Comparison of ENCODE assay signal across 30 cellular contexts in the genomic region with DNA sequence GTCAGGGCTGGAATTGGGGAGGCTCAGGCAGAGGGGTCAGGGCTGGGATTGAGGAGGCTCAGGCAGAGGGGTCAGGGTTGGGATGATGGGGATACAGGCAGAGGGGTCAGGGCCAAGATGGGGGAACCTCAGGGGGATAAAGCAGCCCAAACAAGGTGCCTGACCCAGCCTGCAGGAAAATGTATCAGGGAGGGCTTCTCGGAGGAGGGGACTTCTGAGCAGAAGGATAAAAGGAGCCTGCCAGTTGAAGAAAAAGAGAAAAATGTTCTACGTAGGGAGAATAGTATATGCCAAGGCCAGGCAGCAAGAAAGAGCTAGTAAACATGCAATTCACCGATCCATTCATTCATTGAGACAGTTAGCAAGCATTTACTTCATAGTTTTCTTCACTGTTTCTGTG.
"Had no signal": no experiment of that assay in that cellular context is flagged by ENCODE, and none has a peak within 500 bp of the region (broad histone marks: within the 10 kb centered on the region; RNA-seq: fewer than 3 reads in every experiment).

No MANE protein-coding gene starts in this region.

- H3K4me3 Mint-ChIP-seq: activated CD8-positive, alpha-beta T cell treated with anti-CD3 and anti-CD28 coated beads, Interleukin-2, amount 10 ng/mL, durations not matched to agents 7 days and 5 days; activated naive CD4-positive, alpha-beta T cell treated with anti-CD3 and anti-CD28 coated beads, Interleukin-2, amount 50 U/mL, for 24 hours; activated naive CD8-positive, alpha-beta T cell treated with anti-CD3 and anti-CD28 coated beads, Interleukin-2, amount 10 ng/mL, durations not matched to agents 7 days and 5 days; activated T-cell treated with anti-CD3 and anti-CD28 coated beads, Interleukin-2, amount 50 U/mL, for 24 hours had no signal

- H3K9me3 ChIP-seq: SJCRH30 had no signal

- H3K36me3 ChIP-seq: ascending aorta, breast epithelium had no signal

- ATAC-seq: activated CD8-positive, alpha-beta T cell treated with anti-CD3 and anti-CD28 coated beads, Interleukin-2, amount 10 ng/mL, durations not matched to agents 7 days and 5 days; body of pancreas had no signal

- H3K27ac Mint-ChIP-seq: activated CD8-positive, alpha-beta T cell treated with anti-CD3 and anti-CD28 coated beads, Interleukin-2, amount 10 ng/mL, durations not matched to agents 7 days and 5 days; activated naive CD4-positive, alpha-beta T cell treated with anti-CD3 and anti-CD28 coated beads, Interleukin-2, amount 50 U/mL, for 24 hours; activated naive CD8-positive, alpha-beta T cell treated with anti-CD3 and anti-CD28 coated beads, Interleukin-2, amount 10 ng/mL, durations not matched to agents 7 days and 5 days; activated T-cell treated with anti-CD3 and anti-CD28 coated beads, Interleukin-2, amount 50 U/mL, for 24 hours; activated T-helper 2 cell treated with anti-CD3 and anti-CD28 coated beads, Interferon-gamma antibody, Interleukin-2, Interleukin-4, amounts not matched to agents 10 μg/mL and 5 μg/mL and 100 μg/mL, durations not matched to agents 14 hours and 24 hours and 36 hours had no signal

- H3K4me3 ChIP-seq: ascending aorta, body of pancreas, breast epithelium, SJCRH30, SK-N-MC had no signal

- H3K27me3 Mint-ChIP-seq: activated naive CD4-positive, alpha-beta T cell treated with anti-CD3 and anti-CD28 coated beads, Interleukin-2, amount 50 U/mL, for 24 hours; activated T-cell treated with anti-CD3 and anti-CD28 coated beads, Interleukin-2, amount 50 U/mL, for 24 hours had no signal

- H3K9me3 Mint-ChIP-seq: activated naive CD4-positive, alpha-beta T cell treated with anti-CD3 and anti-CD28 coated beads, Interleukin-2, amount 50 U/mL, for 24 hours had no signal

- H3K4me1 ChIP-seq: ascending aorta, breast epithelium, SJCRH30 had no signal

- DNase-seq: activated CD4-positive, alpha-beta T cell treated with anti-CD3 and anti-CD28 coated beads for 1 hour; activated CD4-positive, alpha-beta T cell treated with anti-CD3 and anti-CD28 coated beads for 48 hours; activated CD4-positive, CD25-positive, alpha-beta regulatory T cell; activated CD8-positive, alpha-beta T cell treated with anti-CD3 and anti-CD28 coated beads, Interleukin-2, amount 10 ng/mL, durations not matched to agents 7 days and 5 days; activated gamma-delta T cell; activated naive CD4-positive, alpha-beta T cell treated with Interleukin-2 at 50 U/mL for 16 hours; activated naive CD8-positive, alpha-beta T cell treated with anti-CD3 and anti-CD28 coated beads, Interleukin-2, amount 10 ng/mL, durations not matched to agents 7 days and 5 days; activated T-cell treated with anti-CD3 and anti-CD28 coated beads, Interleukin-2, amount 50 U/mL, for 24 hours; amygdala; body of pancreas; cerebellar nuclear complex; Karpas-422; KBM-7; NCI-H1105 treated with DMSO at 0.1 percent for 48 hours; NCI-H1436; NCI-H1694; NCI-H1930; NCI-H2081 treated with DMSO at 0.1 percent for 48 hours; NCI-H226; NCI-H446 treated with DMSO at 0.1 percent for 48 hours; NCI-H524; NCI-H69; SHP77; SJCRH30 had no signal

- H3K27ac ChIP-seq: ascending aorta, body of pancreas, breast epithelium, SJCRH30, SK-N-MC, VCaP had no signal

- H3K27me3 ChIP-seq: ascending aorta, body of pancreas, breast epithelium, SJCRH30 had no signal
